In genomic region chr6:52575490-52575868, GRCh38 we compare ENCODE assay signal across 8 cellular contexts. TPM values are rescaled to one million over a fixed set of nuclear protein-coding genes. Genes with fewer than 3 reads are reported as not detected.
DNase-seq lines count a peak whose midpoint lies in the region; ATAC-seq and TF ChIP-seq lines count a peak whose summit lies in the region.

No MANE protein-coding gene starts in this region.

- CTCF ChIA-PET in activated naive CD4-positive, alpha-beta T cell treated with anti-CD3 and anti-CD28 coated beads, Interleukin-2, amount 10 ng/mL, durations not matched to agents 7 days and 5 days (lab: Charles Lee), result interaction anchor here (0.5 to 2.5 kb wide), 12 partner anchors 10 to 185 kb away, joined by 3 to 15 read pairs (median 3); partner anchors contain the start of gene EFHC1

- peak overlapping the region; percentile 85 for H3K4me3 Mint-ChIP-seq in activated naive CD4-positive, alpha-beta T cell treated with anti-CD3 and anti-CD28 coated beads, Interleukin-2, amount 10 ng/mL, durations not matched to agents 7 days and 5 days

- in situ Hi-C loops in astrocyte of the cerebellum (cut with HindIII; ENCODE audit: low sequenced_read_pairs), result no loop called here

- no peak for DNase-seq in activated naive CD4-positive, alpha-beta T cell treated with anti-CD3 and anti-CD28 coated beads, Interleukin-2, amount 10 ng/mL, durations not matched to agents 7 days and 5 days
- no peak for DNase-seq in activated naive CD4-positive, alpha-beta T cell treated with anti-CD3 and anti-CD28 coated beads, Interleukin-2, amount 50 U/mL, for 16 hours
- DNase-seq in astrocyte of the cerebellum (ENCODE audit: low read depth) (no peak), right lobe of liver (no peak), upper lobe of left lung (no peak), GM20000 (ENCODE audit: low spot score) (no peak), NCI-H2107 (lab: John Stamatoyannopoulos, UW) (no peak)

- no peaks in the 10 kb centered on the region for H3K9me3 Mint-ChIP-seq in activated naive CD4-positive, alpha-beta T cell treated with anti-CD3 and anti-CD28 coated beads, Interleukin-2, amount 10 ng/mL, durations not matched to agents 7 days and 5 days

- H3K36me3 Mint-ChIP-seq in activated naive CD4-positive, alpha-beta T cell treated with anti-CD3 and anti-CD28 coated beads, Interleukin-2, amount 10 ng/mL, durations not matched to agents 7 days and 5 days, result no peaks in the 10 kb centered on the region

- intact Hi-C loops in right lobe of liver (cut with DNase I), result no loop called here

- no peak for TF ChIP-seq CTCF in astrocyte of the cerebellum (IDR thresholded peaks at IDR 0.05; ENCODE audit: low read depth, low read length, missing control alignments)
- no peak for TF ChIP-seq CTCF in right lobe of liver (IDR thresholded peaks at IDR 0.05)
- TF ChIP-seq CTCF in upper lobe of left lung (IDR thresholded peaks at IDR 0.05), result no peak
- no peak for TF ChIP-seq CTCF in GM20000 (IDR thresholded peaks at IDR 0.05; ENCODE audit: extremely low read depth, missing control alignments)

- TF ChIP-seq POLR2A in right lobe of liver (IDR thresholded peaks at IDR 0.05) (no peak), upper lobe of left lung (IDR thresholded peaks at IDR 0.05) (no peak)

- H3K27me3 Mint-ChIP-seq in activated naive CD4-positive, alpha-beta T cell treated with anti-CD3 and anti-CD28 coated beads, Interleukin-2, amount 10 ng/mL, durations not matched to agents 7 days and 5 days, result peaks cover 22% of the 10 kb centered on the region

- 59% methylated on average over 9 of the region's 10 CpGs for WGBS in right lobe of liver (ENCODE audit: insufficient coverage, low coverage, low lambda C conversion rate, missing lambda C conversion rate)
- 42 to 63% methylated on average over 10 of the region's 10 CpGs for WGBS in upper lobe of left lung, 2 donors

- peaks cover 0 to 17% (median 3%) of the 10 kb centered on the region in 4 donors for H3K4me1 ChIP-seq in right lobe of liver
- peaks cover 49 to 54% (median 54%) of the 10 kb centered on the region in 4 donors for H3K4me1 ChIP-seq in upper lobe of left lung

- no peak for TF ChIP-seq EP300 in upper lobe of left lung (IDR thresholded peaks at IDR 0.05)

- peaks cover 35% of the 10 kb centered on the region for H3K4me1 Mint-ChIP-seq in activated naive CD4-positive, alpha-beta T cell treated with anti-CD3 and anti-CD28 coated beads, Interleukin-2, amount 10 ng/mL, durations not matched to agents 7 days and 5 days

- ATAC-seq in right lobe of liver, result no peak
- ATAC-seq in upper lobe of left lung (ENCODE audit: low FRiP score in 2 of 2), result no peak
- no peak for ATAC-seq in HG02938 (IDR thresholded peaks at IDR 0.05; ENCODE audit: unreplicated experiment)

- no peaks in the 10 kb centered on the region for H3K36me3 ChIP-seq in right lobe of liver
- H3K36me3 ChIP-seq in upper lobe of left lung, result no peaks in the 10 kb centered on the region

- H3K9me3 ChIP-seq in right lobe of liver, result no peaks in the 10 kb centered on the region
- H3K9me3 ChIP-seq in upper lobe of left lung, result no peaks in the 10 kb centered on the region

- H3K27ac ChIP-seq in right lobe of liver (peak overlapping the region; percentile 64 to 97 (median 65)), upper lobe of left lung (peak overlapping the region; percentile 94 to 99 (median 98))

- H3K4me3 ChIP-seq in astrocyte of the cerebellum (ENCODE audit: low read depth, low read length) (peak overlapping the region; percentile 93), right lobe of liver (peak overlapping the region; percentile 77 to 90 (median 83)), upper lobe of left lung (peak overlapping the region in 3 of 4 donors; percentile 51 to 93 (median 89))

- no peak overlapping the region for H3K27ac Mint-ChIP-seq in activated naive CD4-positive, alpha-beta T cell treated with anti-CD3 and anti-CD28 coated beads, Interleukin-2, amount 10 ng/mL, durations not matched to agents 7 days and 5 days

- H3K27me3 ChIP-seq in right lobe of liver (no peaks in the 10 kb centered on the region), upper lobe of left lung (no peaks in the 10 kb centered on the region)

RNA-seq across cellular contexts. Expression of gene TRAM2, which starts 1.4 kb away (rescaled TPM):
- total RNA-seq in right lobe of liver, result 10 to 100 TPM; 16.1 to 24.8 (median 17.8) TPM
- total RNA-seq in upper lobe of left lung, result 10 to 100 TPM in 5 of 6 donors, 1 to 10 TPM in 1; 9.4 to 26.8 (median 14.3) TPM
